In genomic region chr11:128905345-128906184, GRCh38 we compare ENCODE assay signal across 8 cellular contexts. TPM values are rescaled to one million over a fixed set of nuclear protein-coding genes. Genes with fewer than 3 reads are reported as not detected.
DNase-seq lines count a peak whose midpoint lies in the region; ATAC-seq and TF ChIP-seq lines count a peak whose summit lies in the region.

No MANE protein-coding gene starts in this region.

- peak; percentile 41 to 66 (median 55) for TF ChIP-seq CTCF in body of pancreas (IDR thresholded peaks at IDR 0.05)

- H3K27ac Mint-ChIP-seq in CD4-positive, alpha-beta memory T cell = peak overlapping the region in 1 of 7 donors; percentile 11
- no peak overlapping the region for H3K27ac Mint-ChIP-seq in immature natural killer cell

- no peaks in the 10 kb centered on the region for H3K36me3 Mint-ChIP-seq in CD4-positive, alpha-beta memory T cell
- H3K36me3 Mint-ChIP-seq in immature natural killer cell = peaks cover 0 to 3% (median 0%) of the 10 kb centered on the region in 3 donors

- H3K36me3 ChIP-seq in CD4-positive, alpha-beta memory T cell (ENCODE audit: insufficient read depth, low read length) = no peaks in the 10 kb centered on the region
- no peaks in the 10 kb centered on the region for H3K36me3 ChIP-seq in HUES48 (ENCODE audit: control insufficient read depth, insufficient read depth, low read length)
- H3K36me3 ChIP-seq in SK-N-MC (ENCODE audit: insufficient read depth, low read length) = no peaks in the 10 kb centered on the region
- no peaks in the 10 kb centered on the region for H3K36me3 ChIP-seq in body of pancreas (replicated peaks in 1 of 2; ENCODE audit: insufficient read depth in 1 of 2, low read depth in 2 of 2)

- ATAC-seq in GM19372 (IDR thresholded peaks at IDR 0.05; ENCODE audit: low read depth, unreplicated experiment) = peak; percentile 50
- ATAC-seq in body of pancreas = peak; percentile 75

- CTCF ChIA-PET in CD4-positive, alpha-beta memory T cell (lab: Charles Lee; ENCODE audit: partially characterized antibody) = interaction anchor here (0.5 to 11.7 kb wide), 14 partner anchors 13 to 1227 kb away, joined by 3 to 104 read pairs (median 4); partner anchors contain the start of gene KCNJ5

- peaks cover 15% of the 10 kb centered on the region for H3K27me3 ChIP-seq in CD4-positive, alpha-beta memory T cell (ENCODE audit: insufficient read depth, low read length)
- H3K27me3 ChIP-seq in HUES48 (ENCODE audit: control insufficient read depth, insufficient read depth, low read length) (peaks cover 70% of the 10 kb centered on the region), body of pancreas (no peaks in the 10 kb centered on the region)

- H3K9me3 ChIP-seq in CD4-positive, alpha-beta memory T cell (ENCODE audit: control insufficient read depth in 1 of 2, low read length in 2 of 2) = no peaks in the 10 kb centered on the region
- no peaks in the 10 kb centered on the region for H3K9me3 ChIP-seq in HUES48 (ENCODE audit: control insufficient read depth, insufficient read depth, low read length)
- H3K9me3 ChIP-seq in SK-N-MC (ENCODE audit: low read depth, low read length) = no peaks in the 10 kb centered on the region
- no peaks in the 10 kb centered on the region for H3K9me3 ChIP-seq in body of pancreas

- H3K4me3 Mint-ChIP-seq in CD4-positive, alpha-beta memory T cell = peak overlapping the region; percentile 82 to 88 (median 83)
- H3K4me3 Mint-ChIP-seq in immature natural killer cell = peak overlapping the region; percentile 66 to 82 (median 78)

- POLR2A ChIA-PET in CD4-positive, alpha-beta memory T cell (lab: Charles Lee; ENCODE audit: partially characterized antibody) = interaction anchor here (0.8 to 1.5 kb wide), 2 partner anchors 21 to 37 kb away, joined by 3 read pairs; no protein-coding TSS in a partner anchor

- peak in 1 of 3 donors; percentile 22 for TF ChIP-seq POLR2A in body of pancreas (IDR thresholded peaks at IDR 0.05)

- H3K4me1 ChIP-seq in CD4-positive, alpha-beta memory T cell (ENCODE audit: insufficient read depth, low read length) = peaks cover 10% of the 10 kb centered on the region
- peaks cover 38% of the 10 kb centered on the region for H3K4me1 ChIP-seq in HUES48 (ENCODE audit: control insufficient read depth, insufficient read depth, low read length)
- peaks cover 60% of the 10 kb centered on the region for H3K4me1 ChIP-seq in body of pancreas

- H3K9ac ChIP-seq in HUES48 (ENCODE audit: low read depth, low read length) = no peak overlapping the region
- peak overlapping the region; percentile 37 for H3K9ac ChIP-seq in SK-N-MC (ENCODE audit: insufficient read length)

- intact Hi-C loops in CD4-positive, alpha-beta memory T cell (cut with micrococcal nuclease) = loop anchor here (1.0 kb wide), 1 partner anchor 21 kb away; no protein-coding TSS in a partner anchor
- intact Hi-C loops in body of pancreas (cut with DNase I) = no loop called here

- peak; percentile 43 to 59 (median 49) for DNase-seq in CD4-positive, alpha-beta memory T cell
- DNase-seq in SK-N-MC (ENCODE audit: low read depth, low spot score) (no peak), body of pancreas (peak; percentile 61 to 72 (median 68)), immature natural killer cell (peak in 2 of 3 donors; percentile 17 to 26), NK-92 (lab: John Stamatoyannopoulos, UW; ENCODE audit: unreplicated experiment) (no peak)
- peak; percentile 39 to 44 for DNase-seq in stimulated activated CD4-positive, alpha-beta T cell treated with anti-CD3 and anti-CD28 coated beads, Interleukin-2, amount 100 ng/mL, for 24 hours

- H3K27me3 Mint-ChIP-seq in CD4-positive, alpha-beta memory T cell = peaks cover 17 to 18% of the 10 kb centered on the region in 2 donors
- H3K27me3 Mint-ChIP-seq in immature natural killer cell (ENCODE audit: low read depth in 3 of 3) = peaks cover 21 to 30% (median 24%) of the 10 kb centered on the region in 3 donors

- H3K4me1 Mint-ChIP-seq in CD4-positive, alpha-beta memory T cell = peaks cover 11 to 27% (median 16%) of the 10 kb centered on the region in 4 donors
- H3K4me1 Mint-ChIP-seq in immature natural killer cell = peaks cover 20 to 29% of the 10 kb centered on the region in 2 donors

- H3K4me3 ChIP-seq in CD4-positive, alpha-beta memory T cell (ENCODE audit: low read length in 2 of 2) = peak overlapping the region in 1 of 2 donors; percentile 10
- H3K4me3 ChIP-seq in HUES48 (ENCODE audit: low read depth, low read length) = peak overlapping the region; percentile 65
- H3K4me3 ChIP-seq in SK-N-MC = peak overlapping the region; percentile 86
- peak overlapping the region; percentile 40 to 58 for H3K4me3 ChIP-seq in body of pancreas

- 2 to 5% methylated on average over 14 to 40 of the region's 45 CpGs for WGBS in body of pancreas, 2 donors

- no peaks in the 10 kb centered on the region for H3K9me3 Mint-ChIP-seq in CD4-positive, alpha-beta memory T cell
- H3K9me3 Mint-ChIP-seq in immature natural killer cell = no peaks in the 10 kb centered on the region

- no peak overlapping the region for H3K27ac ChIP-seq in CD4-positive, alpha-beta memory T cell (ENCODE audit: low read depth, low read length)
- H3K27ac ChIP-seq in HUES48 (ENCODE audit: low read depth, low read length) (no peak overlapping the region), SK-N-MC (no peak overlapping the region), body of pancreas (peak overlapping the region; percentile 41 to 86 (median 80))

RNA-seq across cellular contexts. Expression of gene KCNJ5, which starts 14.4 kb away (rescaled TPM):
- under 1 TPM; 0.23 to 0.33 TPM for total RNA-seq in CD4-positive, alpha-beta memory T cell
- polyA plus RNA-seq in CD4-positive, alpha-beta memory T cell = not detected
- 10 to 100 TPM in 1 of 2 donors, 1 to 10 TPM in 1; 6.3 to 13.7 TPM for total RNA-seq in body of pancreas
- polyA plus RNA-seq in immature natural killer cell = not detected

RNA-seq across cellular contexts. Expression of gene TP53AIP1, which starts 37.1 kb away (rescaled TPM):
- not detected for total RNA-seq in CD4-positive, alpha-beta memory T cell
- not detected for polyA plus RNA-seq in CD4-positive, alpha-beta memory T cell
- not detected for total RNA-seq in body of pancreas
- not detected for polyA plus RNA-seq in immature natural killer cell

RNA-seq across cellular contexts. Expression of gene KCNJ1, which starts 38.5 kb away (rescaled TPM):
- total RNA-seq in CD4-positive, alpha-beta memory T cell = under 1 TPM in 1 of 2 experiments, not detected in 1; 0.17 TPM
- polyA plus RNA-seq in CD4-positive, alpha-beta memory T cell = under 1 TPM in 1 of 2 donors, not detected in 1; 0.23 TPM
- not detected for total RNA-seq in body of pancreas
- polyA plus RNA-seq in immature natural killer cell = not detected

Comparison
In these comparisons a context has a peak if more than half of its experiments do, and no peak if none do; other contexts are left out.
1. DNase-seq: peak in CD4-positive, alpha-beta memory T cell (5 of 5), body of pancreas (4 of 4), immature natural killer cell (2 of 3) and stimulated activated CD4-positive, alpha-beta T cell treated with anti-CD3 and anti-CD28 coated beads, Interleukin-2, amount 100 ng/mL, for 24 hours (2 of 2); none in SK-N-MC (single experiment) and NK-92 (single experiment).
2. H3K27ac ChIP-seq: peak in body of pancreas (4 of 4); none in CD4-positive, alpha-beta memory T cell (single experiment), HUES48 (single experiment) and SK-N-MC (single experiment).
3. RNA of gene KCNJ5, which starts 14.4 kb away (total RNA-seq): 6.3 to 13.7 TPM in body of pancreas; 0.23 to 0.33 TPM in CD4-positive, alpha-beta memory T cell; every median in the first group is over 4 times any median in the second.